Comparison of ENCODE assay signal across 1 cellular context in genomic region chr10:95693668-95694534, GRCh38.
TF ChIP-seq lines count a peak whose summit lies in the region.

A gene with protein sequence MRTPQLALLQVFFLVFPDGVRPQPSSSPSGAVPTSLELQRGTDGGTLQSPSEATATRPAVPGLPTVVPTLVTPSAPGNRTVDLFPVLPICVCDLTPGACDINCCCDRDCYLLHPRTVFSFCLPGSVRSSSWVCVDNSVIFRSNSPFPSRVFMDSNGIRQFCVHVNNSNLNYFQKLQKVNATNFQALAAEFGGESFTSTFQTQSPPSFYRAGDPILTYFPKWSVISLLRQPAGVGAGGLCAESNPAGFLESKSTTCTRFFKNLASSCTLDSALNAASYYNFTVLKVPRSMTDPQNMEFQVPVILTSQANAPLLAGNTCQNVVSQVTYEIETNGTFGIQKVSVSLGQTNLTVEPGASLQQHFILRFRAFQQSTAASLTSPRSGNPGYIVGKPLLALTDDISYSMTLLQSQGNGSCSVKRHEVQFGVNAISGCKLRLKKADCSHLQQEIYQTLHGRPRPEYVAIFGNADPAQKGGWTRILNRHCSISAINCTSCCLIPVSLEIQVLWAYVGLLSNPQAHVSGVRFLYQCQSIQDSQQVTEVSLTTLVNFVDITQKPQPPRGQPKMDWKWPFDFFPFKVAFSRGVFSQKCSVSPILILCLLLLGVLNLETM (minus strand): TSS chr10:95693927. CDS start chr10:95693899, 28 bp downstream.

TF ChIP-seq in GM12878, 131 proteins besides CTCF, POLR2A, EP300 and RAD21 (continued from another document and continues in another):
- TF ChIP-seq E2F8 (IDR thresholded peaks at IDR 0.05; ENCODE audit: low read depth, partially characterized antibody): no peak
- TF ChIP-seq BMI1 (IDR thresholded peaks at IDR 0.05; ENCODE audit: borderline replicate concordance): peak; percentile 100
- no peak for TF ChIP-seq BCL11A (IDR thresholded peaks at IDR 0.05; ENCODE audit: low read depth, low read length)
- TF ChIP-seq SP1 (IDR thresholded peaks at IDR 0.05; ENCODE audit: low read depth, low read length): peak; percentile 95
- no peak for TF ChIP-seq TARDBP (IDR thresholded peaks at IDR 0.05; ENCODE audit: borderline replicate concordance)
- TF ChIP-seq, protein P1, sequence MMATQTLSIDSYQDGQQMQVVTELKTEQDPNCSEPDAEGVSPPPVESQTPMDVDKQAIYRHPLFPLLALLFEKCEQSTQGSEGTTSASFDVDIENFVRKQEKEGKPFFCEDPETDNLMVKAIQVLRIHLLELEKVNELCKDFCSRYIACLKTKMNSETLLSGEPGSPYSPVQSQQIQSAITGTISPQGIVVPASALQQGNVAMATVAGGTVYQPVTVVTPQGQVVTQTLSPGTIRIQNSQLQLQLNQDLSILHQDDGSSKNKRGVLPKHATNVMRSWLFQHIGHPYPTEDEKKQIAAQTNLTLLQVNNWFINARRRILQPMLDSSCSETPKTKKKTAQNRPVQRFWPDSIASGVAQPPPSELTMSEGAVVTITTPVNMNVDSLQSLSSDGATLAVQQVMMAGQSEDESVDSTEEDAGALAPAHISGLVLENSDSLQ (IDR thresholded peaks at IDR 0.05): peak; percentile 64
- peak; percentile 88; the same call in 1 of the 2 replicates for TF ChIP-seq FOXM1 (IDR thresholded peaks at IDR 0.05; ENCODE audit: low read depth, low read length)
- no peak for TF ChIP-seq RAD51 (IDR thresholded peaks at IDR 0.05)
- TF ChIP-seq RFX5 (IDR thresholded peaks at IDR 0.05; ENCODE audit: low read depth, low read length): peak; percentile 91
- TF ChIP-seq KAT2A (conservative IDR thresholded peaks at IDR 0.05; ENCODE audit: control insufficient read depth, low read depth, low read length): no peak
- peak; percentile 63; the same call in 1 of the 2 replicates for TF ChIP-seq HCFC1 (IDR thresholded peaks at IDR 0.05; ENCODE audit: low read length)
- peak; percentile 95 for TF ChIP-seq NKRF (conservative IDR thresholded peaks at IDR 0.05)
- TF ChIP-seq YY1 (IDR thresholded peaks at IDR 0.05; ENCODE audit: low read depth, low read length): peak; percentile 86
- peak; percentile 11; the same call in 1 of the 2 replicates for TF ChIP-seq MTA2 (IDR thresholded peaks at IDR 0.05; ENCODE audit: low read depth)
- no peak for TF ChIP-seq HDAC2 (IDR thresholded peaks at IDR 0.05)
- no peak for TF ChIP-seq MYC (IDR thresholded peaks at IDR 0.05; ENCODE audit: insufficient read depth, insufficient read length, insufficient replicate concordance, low read length, severe bottlenecking)
- peak in 1 of 2 experiments; percentile 62; a peak in 1 of 4 replicates for TF ChIP-seq ETV6 (conservative IDR thresholded peaks at IDR 0.05 in 1 of 2, IDR thresholded peaks at IDR 0.05 in 1 of 2; ENCODE audit: borderline replicate concordance in 1 of 2, low read depth in 1 of 2)
- TF ChIP-seq CBX3 (IDR thresholded peaks at IDR 0.05; ENCODE audit: borderline replicate concordance, low read depth): no peak
- no peak; the same call in 1 of the 2 replicates for TF ChIP-seq BACH1 (IDR thresholded peaks at IDR 0.05; ENCODE audit: borderline replicate concordance)
- TF ChIP-seq PAX5 (IDR thresholded peaks at IDR 0.05; ENCODE audit: borderline replicate concordance, low read depth, low read length): no peak
- TF ChIP-seq ZSCAN29 (IDR thresholded peaks at IDR 0.05): no peak
- TF ChIP-seq, protein P2, sequence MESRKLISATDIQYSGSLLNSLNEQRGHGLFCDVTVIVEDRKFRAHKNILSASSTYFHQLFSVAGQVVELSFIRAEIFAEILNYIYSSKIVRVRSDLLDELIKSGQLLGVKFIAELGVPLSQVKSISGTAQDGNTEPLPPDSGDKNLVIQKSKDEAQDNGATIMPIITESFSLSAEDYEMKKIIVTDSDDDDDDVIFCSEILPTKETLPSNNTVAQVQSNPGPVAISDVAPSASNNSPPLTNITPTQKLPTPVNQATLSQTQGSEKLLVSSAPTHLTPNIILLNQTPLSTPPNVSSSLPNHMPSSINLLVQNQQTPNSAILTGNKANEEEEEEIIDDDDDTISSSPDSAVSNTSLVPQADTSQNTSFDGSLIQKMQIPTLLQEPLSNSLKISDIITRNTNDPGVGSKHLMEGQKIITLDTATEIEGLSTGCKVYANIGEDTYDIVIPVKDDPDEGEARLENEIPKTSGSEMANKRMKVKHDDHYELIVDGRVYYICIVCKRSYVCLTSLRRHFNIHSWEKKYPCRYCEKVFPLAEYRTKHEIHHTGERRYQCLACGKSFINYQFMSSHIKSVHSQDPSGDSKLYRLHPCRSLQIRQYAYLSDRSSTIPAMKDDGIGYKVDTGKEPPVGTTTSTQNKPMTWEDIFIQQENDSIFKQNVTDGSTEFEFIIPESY (IDR thresholded peaks at IDR 0.05): peak; percentile 14; the same call in 1 of the 2 replicates
- TF ChIP-seq USF2 (IDR thresholded peaks at IDR 0.05; ENCODE audit: borderline replicate concordance, low read depth, low read length): no peak
- TF ChIP-seq, protein P3, sequence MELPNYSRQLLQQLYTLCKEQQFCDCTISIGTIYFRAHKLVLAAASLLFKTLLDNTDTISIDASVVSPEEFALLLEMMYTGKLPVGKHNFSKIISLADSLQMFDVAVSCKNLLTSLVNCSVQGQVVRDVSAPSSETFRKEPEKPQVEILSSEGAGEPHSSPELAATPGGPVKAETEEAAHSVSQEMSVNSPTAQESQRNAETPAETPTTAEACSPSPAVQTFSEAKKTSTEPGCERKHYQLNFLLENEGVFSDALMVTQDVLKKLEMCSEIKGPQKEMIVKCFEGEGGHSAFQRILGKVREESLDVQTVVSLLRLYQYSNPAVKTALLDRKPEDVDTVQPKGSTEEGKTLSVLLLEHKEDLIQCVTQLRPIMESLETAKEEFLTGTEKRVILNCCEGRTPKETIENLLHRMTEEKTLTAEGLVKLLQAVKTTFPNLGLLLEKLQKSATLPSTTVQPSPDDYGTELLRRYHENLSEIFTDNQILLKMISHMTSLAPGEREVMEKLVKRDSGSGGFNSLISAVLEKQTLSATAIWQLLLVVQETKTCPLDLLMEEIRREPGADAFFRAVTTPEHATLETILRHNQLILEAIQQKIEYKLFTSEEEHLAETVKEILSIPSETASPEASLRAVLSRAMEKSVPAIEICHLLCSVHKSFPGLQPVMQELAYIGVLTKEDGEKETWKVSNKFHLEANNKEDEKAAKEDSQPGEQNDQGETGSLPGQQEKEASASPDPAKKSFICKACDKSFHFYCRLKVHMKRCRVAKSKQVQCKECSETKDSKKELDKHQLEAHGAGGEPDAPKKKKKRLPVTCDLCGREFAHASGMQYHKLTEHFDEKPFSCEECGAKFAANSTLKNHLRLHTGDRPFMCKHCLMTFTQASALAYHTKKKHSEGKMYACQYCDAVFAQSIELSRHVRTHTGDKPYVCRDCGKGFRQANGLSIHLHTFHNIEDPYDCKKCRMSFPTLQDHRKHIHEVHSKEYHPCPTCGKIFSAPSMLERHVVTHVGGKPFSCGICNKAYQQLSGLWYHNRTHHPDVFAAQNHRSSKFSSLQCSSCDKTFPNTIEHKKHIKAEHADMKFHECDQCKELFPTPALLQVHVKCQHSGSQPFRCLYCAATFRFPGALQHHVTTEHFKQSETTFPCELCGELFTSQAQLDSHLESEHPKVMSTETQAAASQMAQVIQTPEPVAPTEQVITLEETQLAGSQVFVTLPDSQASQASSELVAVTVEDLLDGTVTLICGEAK (IDR thresholded peaks at IDR 0.05; ENCODE audit: borderline replicate concordance): no peak; the same call in 1 of the 2 replicates
- TF ChIP-seq, protein P4, sequence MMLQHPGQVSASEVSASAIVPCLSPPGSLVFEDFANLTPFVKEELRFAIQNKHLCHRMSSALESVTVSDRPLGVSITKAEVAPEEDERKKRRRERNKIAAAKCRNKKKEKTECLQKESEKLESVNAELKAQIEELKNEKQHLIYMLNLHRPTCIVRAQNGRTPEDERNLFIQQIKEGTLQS (IDR thresholded peaks at IDR 0.05; ENCODE audit: borderline replicate concordance, extremely low read depth, low read depth, low read length): 0 out of 2 replicates have a peak, but pooled peaks have one; percentile 24
- TF ChIP-seq SMAD1 (IDR thresholded peaks at IDR 0.05; ENCODE audit: low read depth, partially characterized antibody): no peak
- no peak; the same call in 1 of the 2 replicates for TF ChIP-seq E2F4 (IDR thresholded peaks at IDR 0.05; ENCODE audit: low read depth, low read length)
- TF ChIP-seq TCF3 (IDR thresholded peaks at IDR 0.05; ENCODE audit: borderline replicate concordance, insufficient read depth, low read depth, low read length): no peak
- no peak for TF ChIP-seq GABPA (IDR thresholded peaks at IDR 0.05; ENCODE audit: low read depth)
- TF ChIP-seq, protein P5, sequence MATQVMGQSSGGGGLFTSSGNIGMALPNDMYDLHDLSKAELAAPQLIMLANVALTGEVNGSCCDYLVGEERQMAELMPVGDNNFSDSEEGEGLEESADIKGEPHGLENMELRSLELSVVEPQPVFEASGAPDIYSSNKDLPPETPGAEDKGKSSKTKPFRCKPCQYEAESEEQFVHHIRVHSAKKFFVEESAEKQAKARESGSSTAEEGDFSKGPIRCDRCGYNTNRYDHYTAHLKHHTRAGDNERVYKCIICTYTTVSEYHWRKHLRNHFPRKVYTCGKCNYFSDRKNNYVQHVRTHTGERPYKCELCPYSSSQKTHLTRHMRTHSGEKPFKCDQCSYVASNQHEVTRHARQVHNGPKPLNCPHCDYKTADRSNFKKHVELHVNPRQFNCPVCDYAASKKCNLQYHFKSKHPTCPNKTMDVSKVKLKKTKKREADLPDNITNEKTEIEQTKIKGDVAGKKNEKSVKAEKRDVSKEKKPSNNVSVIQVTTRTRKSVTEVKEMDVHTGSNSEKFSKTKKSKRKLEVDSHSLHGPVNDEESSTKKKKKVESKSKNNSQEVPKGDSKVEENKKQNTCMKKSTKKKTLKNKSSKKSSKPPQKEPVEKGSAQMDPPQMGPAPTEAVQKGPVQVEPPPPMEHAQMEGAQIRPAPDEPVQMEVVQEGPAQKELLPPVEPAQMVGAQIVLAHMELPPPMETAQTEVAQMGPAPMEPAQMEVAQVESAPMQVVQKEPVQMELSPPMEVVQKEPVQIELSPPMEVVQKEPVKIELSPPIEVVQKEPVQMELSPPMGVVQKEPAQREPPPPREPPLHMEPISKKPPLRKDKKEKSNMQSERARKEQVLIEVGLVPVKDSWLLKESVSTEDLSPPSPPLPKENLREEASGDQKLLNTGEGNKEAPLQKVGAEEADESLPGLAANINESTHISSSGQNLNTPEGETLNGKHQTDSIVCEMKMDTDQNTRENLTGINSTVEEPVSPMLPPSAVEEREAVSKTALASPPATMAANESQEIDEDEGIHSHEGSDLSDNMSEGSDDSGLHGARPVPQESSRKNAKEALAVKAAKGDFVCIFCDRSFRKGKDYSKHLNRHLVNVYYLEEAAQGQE (IDR thresholded peaks at IDR 0.05; ENCODE audit: low read depth, low read length): no peak
- 0 out of 2 replicates have a peak, but pooled peaks have one; percentile 66 for TF ChIP-seq STAT1 (conservative IDR thresholded peaks at IDR 0.05)
- 0 out of 2 replicates have a peak, but pooled peaks have one; percentile 66 for TF ChIP-seq ZNF24 (IDR thresholded peaks at IDR 0.05)
- TF ChIP-seq CBX5 (IDR thresholded peaks at IDR 0.05; ENCODE audit: low read depth): peak; percentile 86; the same call in 1 of the 2 replicates
- TF ChIP-seq YBX1 (IDR thresholded peaks at IDR 0.05): no peak
- TF ChIP-seq, protein P6, sequence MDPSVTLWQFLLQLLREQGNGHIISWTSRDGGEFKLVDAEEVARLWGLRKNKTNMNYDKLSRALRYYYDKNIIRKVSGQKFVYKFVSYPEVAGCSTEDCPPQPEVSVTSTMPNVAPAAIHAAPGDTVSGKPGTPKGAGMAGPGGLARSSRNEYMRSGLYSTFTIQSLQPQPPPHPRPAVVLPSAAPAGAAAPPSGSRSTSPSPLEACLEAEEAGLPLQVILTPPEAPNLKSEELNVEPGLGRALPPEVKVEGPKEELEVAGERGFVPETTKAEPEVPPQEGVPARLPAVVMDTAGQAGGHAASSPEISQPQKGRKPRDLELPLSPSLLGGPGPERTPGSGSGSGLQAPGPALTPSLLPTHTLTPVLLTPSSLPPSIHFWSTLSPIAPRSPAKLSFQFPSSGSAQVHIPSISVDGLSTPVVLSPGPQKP (IDR thresholded peaks at IDR 0.05; ENCODE audit: low read depth, low read length): peak; percentile 78
